1 cellular context compared by ENCODE assay signal in the genomic region with DNA sequence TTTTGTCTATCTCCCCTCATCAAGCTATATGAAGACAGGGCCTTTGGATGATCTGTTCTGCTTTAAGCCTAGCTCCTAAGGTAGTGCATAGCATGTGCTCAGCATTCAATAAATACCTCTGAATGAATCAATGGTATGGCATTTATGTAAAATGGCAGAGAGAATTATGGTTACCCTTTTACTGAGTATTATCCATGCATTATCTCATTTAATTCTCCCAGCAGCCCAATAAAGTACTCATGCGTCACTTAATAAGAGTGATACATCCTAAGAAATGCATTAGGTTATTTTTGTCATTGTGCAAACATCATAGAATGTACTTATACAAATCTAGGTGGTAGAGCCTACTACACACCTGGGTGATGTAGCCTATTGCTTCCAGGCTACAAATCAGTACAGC.
TF ChIP-seq lines count a peak whose summit lies in the region.

No MANE protein-coding gene starts in this region.

TF ChIP-seq in HCT116, 20 proteins besides CTCF, POLR2A, EP300 and RAD21:
- TF ChIP-seq JUND (IDR thresholded peaks at IDR 0.05), result peak; percentile 5; the same call in 1 of the 2 replicates
- TF ChIP-seq SRF (IDR thresholded peaks at IDR 0.05; ENCODE audit: low read depth), result no peak
